Comparison of ENCODE assay signal across 18 cellular contexts in genomic region chr9:132622144-132622543, GRCh38. TPM values are rescaled to one million over a fixed set of nuclear protein-coding genes. Genes with fewer than 3 reads are reported as not detected.
DNase-seq lines count a peak whose midpoint lies in the region; TF ChIP-seq lines count a peak whose summit lies in the region.
"Had no signal": no experiment of that assay in that cellular context is flagged by ENCODE, and none has a peak within 500 bp of the region (broad histone marks: within the 10 kb centered on the region; RNA-seq: fewer than 3 reads in every experiment).

No MANE protein-coding gene starts in this region.

- H3K36me3 ChIP-seq in stomach = peaks cover 20 to 75% (median 69%) of the 10 kb centered on the region in 4 donors

- TF ChIP-seq EP300 in stomach (IDR thresholded peaks at IDR 0.05) = no peak

- H3K4me3 ChIP-seq in fibroblast of villous mesenchyme (ENCODE audit: low read depth, low read length) (no peak overlapping the region), stomach (no peak overlapping the region)
- H3K4me3 ChIP-seq: heart right ventricle, left ventricle myocardium inferior had no signal

- no peaks in the 10 kb centered on the region for H3K4me1 ChIP-seq in stomach
- H3K4me1 ChIP-seq: heart right ventricle, left ventricle myocardium inferior had no signal

- DNase-seq in NCI-H1092 treated with DMSO at 0.1 percent for 48 hours (lab: John Stamatoyannopoulos, UW) = peak; percentile 29
- no peak for DNase-seq in NCI-H1092 (lab: John Stamatoyannopoulos, UW)
- peak; percentile 24 for DNase-seq in RKO (ENCODE audit: low spot score)
- DNase-seq in fibroblast of villous mesenchyme (ENCODE audit: low read depth) = peak; percentile 83
- peak; percentile 34 for DNase-seq in stomach
- DNase-seq in DMS53 (lab: John Stamatoyannopoulos, UW) = no peak
- no peak for DNase-seq in NCI-H2196 treated with DMSO at 0.1 percent for 48 hours (lab: John Stamatoyannopoulos, UW; ENCODE audit: unreplicated experiment)
- no peak for DNase-seq in stimulated activated CD4-positive, alpha-beta T cell treated with anti-CD3 and anti-CD28 coated beads, Interleukin-4, amount 100 ng/mL, for 24 hours
- DNase-seq: activated effector memory CD4-positive, alpha-beta T cell treated with anti-CD3 and anti-CD28 coated beads, Interleukin-2, amount 50 U/mL, for 16 hours; effector memory CD8-positive, alpha-beta T cell; left ventricle myocardium inferior; NCI-H2081 treated with DMSO at 0.1 percent for 48 hours; nephron progenitor cell had no signal

- H3K27me3 ChIP-seq in stomach = no peaks in the 10 kb centered on the region
- H3K27me3 ChIP-seq: heart right ventricle had no signal

- intact Hi-C loops in stomach (cut with DNase I; ENCODE audit: low total_unique reads) = no loop called here

- no peak overlapping the region for H3K27ac ChIP-seq in stomach
- H3K27ac ChIP-seq: 22Rv1, heart right ventricle, KMS-11, left ventricle myocardium inferior had no signal

- WGBS in stomach, 5 donors = 67 to 76% (median 73%) methylated on average over 6 of the region's 6 CpGs

- H3K9me3 ChIP-seq in stomach = no peaks in the 10 kb centered on the region
- H3K9me3 ChIP-seq: heart right ventricle, left ventricle myocardium inferior had no signal

- TF ChIP-seq POLR2A in stomach (IDR thresholded peaks at IDR 0.05) = no peak

- no peak for TF ChIP-seq CTCF in fibroblast of villous mesenchyme (IDR thresholded peaks at IDR 0.05; ENCODE audit: insufficient read depth, low read depth, low read length)
- TF ChIP-seq CTCF in stomach (IDR thresholded peaks at IDR 0.05) = no peak

RNA-seq across cellular contexts. Expression of gene BARHL1, which starts 39.7 kb away (rescaled TPM):
- total RNA-seq in fibroblast of villous mesenchyme = not detected in 2 replicates
- total RNA-seq in stomach = not detected
- not detected for polyA plus RNA-seq in stomach
- total RNA-seq: H1, heart right ventricle, left ventricle myocardium inferior, renal cortical epithelial cell had no signal
- polyA plus RNA-seq: H1, heart right ventricle had no signal

RNA-seq across cellular contexts. Expression of gene DDX31, which starts 47.6 kb away (rescaled TPM):
- 13.9 and 19.4 TPM in 2 replicates for total RNA-seq in fibroblast of villous mesenchyme
- total RNA-seq in stomach = 10 to 100 TPM in 2 of 5 donors, 1 to 10 TPM in 3; 4.1 to 26.8 (median 9.8) TPM
- polyA plus RNA-seq in stomach = 1 to 10 TPM; 3.1 to 7.3 (median 3.2) TPM

RNA-seq across cellular contexts. Expression of gene GTF3C4, which starts 48.1 kb away (rescaled TPM):
- total RNA-seq in fibroblast of villous mesenchyme (18.4 and 22.9 TPM in 2 replicates), stomach (10 to 100 TPM; 10.4 to 68.8 (median 13.4) TPM)
- polyA plus RNA-seq in stomach = 1 to 10 TPM; 2.6 to 4.4 (median 2.7) TPM

Comparison
In these comparisons a context has a peak if more than half of its experiments do, and no peak if none do; other contexts are left out.
1. DNase-seq: peak in NCI-H1092 treated with DMSO at 0.1 percent for 48 hours (single experiment), RKO (single experiment), fibroblast of villous mesenchyme (single experiment) and stomach (single experiment); none in NCI-H1092 (single experiment), DMS53 (single experiment), NCI-H2196 treated with DMSO at 0.1 percent for 48 hours (single experiment) and stimulated activated CD4-positive, alpha-beta T cell treated with anti-CD3 and anti-CD28 coated beads, Interleukin-4, amount 100 ng/mL, for 24 hours (single experiment).